13 cellular contexts compared by ENCODE assay signal in the genomic region with DNA sequence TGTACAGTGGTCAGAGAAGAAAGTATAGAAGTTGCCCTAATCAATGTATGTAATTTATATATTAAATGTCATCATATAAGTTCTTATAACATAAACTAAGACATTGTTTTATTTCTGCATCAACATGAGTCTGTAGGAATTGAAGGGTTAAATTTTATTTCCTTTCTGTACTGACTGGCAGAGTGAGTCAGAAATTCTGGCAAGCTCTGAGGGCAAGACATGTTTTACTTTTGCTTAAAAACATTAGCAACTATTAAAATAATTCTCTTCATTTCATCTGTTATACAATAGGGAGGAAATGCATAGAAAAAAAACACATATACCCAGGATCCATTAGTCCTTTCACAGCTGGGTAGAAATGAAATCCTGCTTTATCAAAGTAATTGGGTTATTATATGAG.
DNase-seq lines count a peak whose midpoint lies in the region; ATAC-seq and TF ChIP-seq lines count a peak whose summit lies in the region.
"Had no signal": no experiment of that assay in that cellular context is flagged by ENCODE, and none has a peak within 500 bp of the region (broad histone marks: within the 10 kb centered on the region; RNA-seq: fewer than 3 reads in every experiment).

No MANE protein-coding gene starts in this region.

- peak; percentile 88 for ATAC-seq in SK-N-SH treated with all-trans-retinoic acid at 6 μM for 48 hours
- ATAC-seq: activated CD8-positive, alpha-beta memory T cell treated with anti-CD3 and anti-CD28 coated beads, Interleukin-2, amount 10 ng/mL, durations not matched to agents 7 days and 5 days; upper lobe of right lung had no signal

- H3K4me3 ChIP-seq in fibroblast of mammary gland (ENCODE audit: control insufficient read depth, low read depth, low read length), result no peak overlapping the region
- H3K4me3 ChIP-seq: upper lobe of right lung had no signal

- TF ChIP-seq CTCF in fibroblast of mammary gland (conservative IDR thresholded peaks at IDR 0.05; ENCODE audit: control insufficient read depth, insufficient read depth, low read depth, low read length) (no peak), GM10266 (IDR thresholded peaks at IDR 0.05; ENCODE audit: control insufficient read depth, insufficient read depth, low read depth, missing control alignments) (no peak)

- DNase-seq in COLO829 (ENCODE audit: low spot score) (peak; percentile 4), fibroblast of mammary gland (ENCODE audit: low read depth) (peak; percentile 58), pulmonary artery endothelial cell (ENCODE audit: low read depth, low spot score) (peak; percentile 56), NCI-H510A (lab: John Stamatoyannopoulos, UW) (no peak), GM10266 (ENCODE audit: extremely low spot score) (no peak), NOMO-1 treated with DMSO at 0.1 percent for 48 hours (lab: John Stamatoyannopoulos, UW; ENCODE audit: unreplicated experiment) (no peak)
- DNase-seq in activated effector memory CD4-positive, alpha-beta T cell treated with Interleukin-2 at 50 U/mL for 16 hours, result no peak
- DNase-seq: activated CD8-positive, alpha-beta memory T cell treated with anti-CD3 and anti-CD28 coated beads, Interleukin-2, amount 10 ng/mL, durations not matched to agents 7 days and 5 days; activated naive CD4-positive, alpha-beta T cell treated with anti-CD3 and anti-CD28 coated beads for 36 hours; stimulated activated CD4-positive, alpha-beta T cell treated with anti-CD3 and anti-CD28 coated beads, Interleukin-2, amount 100 ng/mL, for 48 hours; upper lobe of right lung; WERI-Rb-1 had no signal

TF ChIP-seq in SK-N-SH treated with all-trans-retinoic acid at 6 μM for 48 hours, 23 proteins besides CTCF, POLR2A, EP300 and RAD21:
- TF ChIP-seq CREB5 (CRISPR knock-in tag; IDR thresholded peaks at IDR 0.05; ENCODE audit: low read depth) (no peak), ZFP3 (CRISPR knock-in tag; IDR thresholded peaks at IDR 0.05) (no peak), OSR1 (CRISPR knock-in tag; IDR thresholded peaks at IDR 0.05) (no peak)
- TF ChIP-seq, protein P1, sequence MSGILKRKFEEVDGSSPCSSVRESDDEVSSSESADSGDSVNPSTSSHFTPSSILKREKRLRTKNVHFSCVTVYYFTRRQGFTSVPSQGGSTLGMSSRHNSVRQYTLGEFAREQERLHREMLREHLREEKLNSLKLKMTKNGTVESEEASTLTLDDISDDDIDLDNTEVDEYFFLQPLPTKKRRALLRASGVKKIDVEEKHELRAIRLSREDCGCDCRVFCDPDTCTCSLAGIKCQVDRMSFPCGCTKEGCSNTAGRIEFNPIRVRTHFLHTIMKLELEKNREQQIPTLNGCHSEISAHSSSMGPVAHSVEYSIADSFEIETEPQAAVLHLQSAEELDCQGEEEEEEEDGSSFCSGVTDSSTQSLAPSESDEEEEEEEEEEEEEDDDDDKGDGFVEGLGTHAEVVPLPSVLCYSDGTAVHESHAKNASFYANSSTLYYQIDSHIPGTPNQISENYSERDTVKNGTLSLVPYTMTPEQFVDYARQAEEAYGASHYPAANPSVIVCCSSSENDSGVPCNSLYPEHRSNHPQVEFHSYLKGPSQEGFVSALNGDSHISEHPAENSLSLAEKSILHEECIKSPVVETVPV (CRISPR knock-in tag; IDR thresholded peaks at IDR 0.05), result no peak

Comparison
In these comparisons a context has a peak if more than half of its experiments do, and no peak if none do; other contexts are left out.
1. DNase-seq: peak in COLO829 (single experiment), fibroblast of mammary gland (single experiment) and pulmonary artery endothelial cell (single experiment); none in NCI-H510A (single experiment), activated effector memory CD4-positive, alpha-beta T cell treated with Interleukin-2 at 50 U/mL for 16 hours (single experiment), GM10266 (single experiment) and NOMO-1 treated with DMSO at 0.1 percent for 48 hours (single experiment).